In genomic region chr1:193338194-193338593, GRCh38 we compare ENCODE assay signal across 8 cellular contexts.
A peak's percentile ranks its signal among the peaks of the same experiment; 100 is the strongest.
DNase-seq lines count a peak whose midpoint lies in the region; ATAC-seq, FAIRE-seq and TF ChIP-seq lines count a peak whose summit lies in the region.

No MANE protein-coding gene starts in this region.

- H3K9me1 ChIP-seq in endothelial cell of umbilical vein (replicated peaks; ENCODE audit: control insufficient read depth, extremely low read depth, insufficient read depth, low read length): no peaks in the 10 kb centered on the region

- no peak for TF ChIP-seq EP300 in esophagus muscularis mucosa (IDR thresholded peaks at IDR 0.05)

- no peak for TF ChIP-seq POLR2A in endothelial cell of umbilical vein (IDR thresholded peaks at IDR 0.05; ENCODE audit: low read depth, low read length)
- TF ChIP-seq POLR2A in esophagus muscularis mucosa (IDR thresholded peaks at IDR 0.05; ENCODE audit: low read depth): no peak

- CTCF ChIA-PET in endothelial cell of umbilical vein (lab: Charles Lee): interaction anchor here (1.6 to 2.9 kb wide), 4 partner anchors 10 to 154 kb away, joined by 5 to 11 read pairs (median 8); no protein-coding TSS in a partner anchor
- CTCF ChIA-PET in A673 (lab: Charles Lee): no interaction called here

- H3K27me3 ChIP-seq in endothelial cell of umbilical vein (ENCODE audit: control insufficient read depth in 2 of 2, insufficient read depth in 2 of 2, low read length in 2 of 2) (no peaks in the 10 kb centered on the region), esophagus muscularis mucosa (no peaks in the 10 kb centered on the region), A673 (replicated peaks; ENCODE audit: insufficient read depth, low read depth, low read length, poor library complexity) (no peaks in the 10 kb centered on the region)

- no TSS peak for BruUV-seq in endothelial cell of umbilical vein (replicated peaks; lab: Mats Ljungman, UMichigan)
- no TSS peak for BruUV-seq in A673 (replicated peaks; lab: Mats Ljungman, UMichigan)

- no peak for FAIRE-seq in endothelial cell of umbilical vein (lab: Jason Lieb, UNC)

- peak; percentile 83 for ATAC-seq in GM19351 (IDR thresholded peaks at IDR 0.05; ENCODE audit: unreplicated experiment)

- DNase-seq in COLO829 (ENCODE audit: low spot score) (peak; percentile 89), endothelial cell of umbilical vein (ENCODE audit: low read depth, low spot score) (peak; percentile 27), esophagus muscularis mucosa (ENCODE audit: extremely low spot score) (no peak), NCI-H2107 (lab: John Stamatoyannopoulos, UW) (no peak), NCI-H524 treated with DMSO at 0.1 percent for 48 hours (lab: John Stamatoyannopoulos, UW) (no peak), A673 (ENCODE audit: low spot score) (no peak)

- no peak overlapping the region for H3K27ac ChIP-seq in endothelial cell of umbilical vein (ENCODE audit: insufficient read depth, low read depth, low read length)
- no peak overlapping the region for H3K27ac ChIP-seq in esophagus muscularis mucosa (replicated peaks in 1 of 4)
- no peak overlapping the region for H3K27ac ChIP-seq in A673 (ENCODE audit: low read depth, low read length, poor library complexity, severe bottlenecking)

- no peak overlapping the region for H3K4me3 ChIP-seq in endothelial cell of umbilical vein (replicated peaks in 1 of 3; ENCODE audit: insufficient read depth in 1 of 3, low read depth in 1 of 3, low read length in 3 of 3)
- no peak overlapping the region for H3K4me3 ChIP-seq in esophagus muscularis mucosa
- H3K4me3 ChIP-seq in A673 (ENCODE audit: low read depth, low read length, poor library complexity, severe bottlenecking): no peak overlapping the region

- POLR2A ChIA-PET in endothelial cell of umbilical vein (lab: Charles Lee) (no interaction called here), A673 (lab: Charles Lee; ENCODE audit: low non-redundant PET) (no interaction called here)

- H3K36me3 ChIP-seq in endothelial cell of umbilical vein (ENCODE audit: control insufficient read depth in 2 of 2, extremely low read depth in 1 of 2, insufficient read depth in 2 of 2, low read length in 2 of 2) (no peaks in the 10 kb centered on the region), esophagus muscularis mucosa (no peaks in the 10 kb centered on the region), A673 (ENCODE audit: insufficient read depth, low read length, poor library complexity, severe bottlenecking) (no peaks in the 10 kb centered on the region)

- H4K20me1 ChIP-seq in endothelial cell of umbilical vein (replicated peaks; ENCODE audit: control insufficient read depth, extremely low read depth, insufficient read depth, low read length): no peaks in the 10 kb centered on the region

- no peaks in the 10 kb centered on the region for H3K79me2 ChIP-seq in endothelial cell of umbilical vein (ENCODE audit: control insufficient read depth, insufficient read depth, low read length)

- no peak overlapping the region for H3K4me2 ChIP-seq in endothelial cell of umbilical vein (ENCODE audit: insufficient read depth, low read length)

- intact Hi-C loops in endothelial cell of umbilical vein (cut with micrococcal nuclease): loop anchor here (2.0 kb wide), 1 partner anchor 155 kb away; no protein-coding TSS in a partner anchor
- intact Hi-C loops in esophagus muscularis mucosa (cut with DNase I): no loop called here
- intact Hi-C loops in A673 (cut with micrococcal nuclease; ENCODE audit: unreplicated experiment): no loop called here

- peak overlapping the region; percentile 2 for H3K9ac ChIP-seq in endothelial cell of umbilical vein (replicated peaks; ENCODE audit: extremely low read depth, insufficient read depth, low read length)

- TF ChIP-seq CTCF in LNCAP (IDR thresholded peaks at IDR 0.05) (peak; percentile 43), endothelial cell of umbilical vein (IDR thresholded peaks at IDR 0.05; ENCODE audit: extremely low read depth in 1 of 2, insufficient read depth in 1 of 2, low read depth in 1 of 2, low read length in 2 of 2) (no peak), esophagus muscularis mucosa (IDR thresholded peaks at IDR 0.05) (no peak), A673 (conservative IDR thresholded peaks at IDR 0.05; ENCODE audit: low read depth, low read length) (no peak; the same call in 1 of the 2 replicates)

- WGBS in esophagus muscularis mucosa: 60% methylated on average over 2 of the region's 2 CpGs

- dilution Hi-C loops in endothelial cell of umbilical vein (cut with MboI; ENCODE audit: extremely low pct_ligation_motif_present, low sequenced_read_pairs): no loop called here

- no peak overlapping the region for H2AFZ ChIP-seq in endothelial cell of umbilical vein (ENCODE audit: low read depth, low read length)

- H3K9me3 ChIP-seq in endothelial cell of umbilical vein (replicated peaks; ENCODE audit: control insufficient read depth, insufficient read depth, low read length) (no peaks in the 10 kb centered on the region), esophagus muscularis mucosa (peaks cover 0 to 10% (median 3%) of the 10 kb centered on the region in 4 donors), A673 (ENCODE audit: low read depth, low read length, poor library complexity, severe bottlenecking) (peaks cover 5% of the 10 kb centered on the region)

- peaks cover 6% of the 10 kb centered on the region for H3K4me1 ChIP-seq in endothelial cell of umbilical vein (ENCODE audit: control insufficient read depth, extremely low read depth, insufficient read depth, low read length)
- H3K4me1 ChIP-seq in esophagus muscularis mucosa: peaks cover 0 to 31% (median 12%) of the 10 kb centered on the region in 4 donors
- H3K4me1 ChIP-seq in A673 (ENCODE audit: insufficient read depth, low read length, poor library complexity, severe bottlenecking): peaks cover 4% of the 10 kb centered on the region

TF ChIP-seq in endothelial cell of umbilical vein, 7 proteins besides CTCF, POLR2A, EP300 and RAD21:
- no peak for TF ChIP-seq JUN (IDR thresholded peaks at IDR 0.05; ENCODE audit: borderline replicate concordance, insufficient read depth, insufficient read length, low read depth)
- no peak for TF ChIP-seq MAX (IDR thresholded peaks at IDR 0.05; ENCODE audit: insufficient read depth, insufficient read length)
- TF ChIP-seq MYC (IDR thresholded peaks at IDR 0.05; ENCODE audit: low read depth, low read length): no peak
- TF ChIP-seq POLR2AphosphoS5 (IDR thresholded peaks at IDR 0.05; ENCODE audit: insufficient read depth, low read depth, low read length): no peak
- TF ChIP-seq EZH2 (IDR thresholded peaks at IDR 0.05; ENCODE audit: borderline replicate concordance, low read depth, low read length, severe bottlenecking): no peak
- TF ChIP-seq FOS (IDR thresholded peaks at IDR 0.05; ENCODE audit: borderline replicate concordance, insufficient read depth, low read length): no peak
- no peak for TF ChIP-seq GATA2 (IDR thresholded peaks at IDR 0.05; ENCODE audit: insufficient read depth, insufficient read length, low read depth, low read length)

Comparison
In these comparisons a context has a peak if more than half of its experiments do, and no peak if none do; other contexts are left out.
1. DNase-seq: peak in COLO829 (single experiment) and endothelial cell of umbilical vein (single experiment); none in esophagus muscularis mucosa (single experiment), NCI-H2107 (single experiment), NCI-H524 treated with DMSO at 0.1 percent for 48 hours (single experiment) and A673 (single experiment).